In the genomic region with DNA sequence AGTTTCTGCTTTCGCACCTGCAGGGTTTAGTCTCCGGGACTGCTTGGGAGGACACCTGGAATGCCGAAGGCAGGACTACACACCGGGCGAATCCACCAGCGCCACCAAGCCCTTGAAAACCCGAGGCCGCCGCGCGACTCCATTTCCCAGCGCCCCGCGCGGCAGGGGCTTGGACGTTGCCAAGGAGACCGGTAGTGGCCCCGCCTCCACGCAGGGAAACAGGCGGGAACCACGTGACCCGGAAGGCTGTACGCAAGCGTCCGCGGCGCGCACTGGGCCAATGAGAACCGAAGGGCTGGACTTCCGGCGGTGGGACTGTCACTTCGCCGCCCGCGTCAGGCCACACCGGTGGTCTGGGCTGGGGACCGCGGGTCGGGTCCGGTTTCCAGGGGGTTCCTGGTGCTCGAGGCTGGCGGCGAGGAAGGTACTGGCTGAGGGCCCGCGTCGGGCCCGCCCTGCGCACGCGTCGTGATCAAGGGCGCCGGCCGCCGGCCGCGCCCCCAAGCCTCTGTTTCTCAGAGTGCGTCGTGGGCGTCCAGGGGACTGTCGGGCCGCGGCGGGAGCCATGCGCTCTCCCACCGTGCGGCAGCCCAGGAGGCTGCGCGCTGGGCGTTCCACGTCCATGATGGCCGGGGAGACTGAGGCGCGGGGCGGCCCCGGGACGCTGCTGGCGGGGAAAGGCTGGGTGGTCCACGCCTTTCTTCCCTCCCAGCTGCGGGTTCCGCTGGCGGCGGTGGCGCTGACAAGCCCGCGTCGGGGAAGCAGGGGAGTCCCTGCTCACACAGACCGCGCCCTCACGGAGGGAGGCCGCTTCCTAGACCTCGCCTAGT, we compare ENCODE assay signal across 1 cellular context.
TF ChIP-seq lines count a peak whose summit lies in the region.

A gene (plus strand): TSS at position 321 of the 830 bp plus-strand sequence. CDS start 2,106 bp downstream, outside the sequence.

TF ChIP-seq in K562, 482 proteins besides CTCF, POLR2A, EP300 and RAD21 (continued from another document and continues in another):
- TF ChIP-seq, protein P1, sequence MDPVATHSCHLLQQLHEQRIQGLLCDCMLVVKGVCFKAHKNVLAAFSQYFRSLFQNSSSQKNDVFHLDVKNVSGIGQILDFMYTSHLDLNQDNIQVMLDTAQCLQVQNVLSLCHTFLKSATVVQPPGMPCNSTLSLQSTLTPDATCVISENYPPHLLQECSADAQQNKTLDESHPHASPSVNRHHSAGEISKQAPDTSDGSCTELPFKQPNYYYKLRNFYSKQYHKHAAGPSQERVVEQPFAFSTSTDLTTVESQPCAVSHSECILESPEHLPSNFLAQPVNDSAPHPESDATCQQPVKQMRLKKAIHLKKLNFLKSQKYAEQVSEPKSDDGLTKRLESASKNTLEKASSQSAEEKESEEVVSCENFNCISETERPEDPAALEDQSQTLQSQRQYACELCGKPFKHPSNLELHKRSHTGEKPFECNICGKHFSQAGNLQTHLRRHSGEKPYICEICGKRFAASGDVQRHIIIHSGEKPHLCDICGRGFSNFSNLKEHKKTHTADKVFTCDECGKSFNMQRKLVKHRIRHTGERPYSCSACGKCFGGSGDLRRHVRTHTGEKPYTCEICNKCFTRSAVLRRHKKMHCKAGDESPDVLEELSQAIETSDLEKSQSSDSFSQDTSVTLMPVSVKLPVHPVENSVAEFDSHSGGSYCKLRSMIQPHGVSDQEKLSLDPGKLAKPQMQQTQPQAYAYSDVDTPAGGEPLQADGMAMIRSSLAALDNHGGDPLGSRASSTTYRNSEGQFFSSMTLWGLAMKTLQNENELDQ (CRISPR knock-in tag; IDR thresholded peaks at IDR 0.05; ENCODE audit: borderline replicate concordance), result no peak
- peak; percentile 90 for TF ChIP-seq CREM (IDR thresholded peaks at IDR 0.05; ENCODE audit: low read depth)
- no peak for TF ChIP-seq HMG20A (CRISPR knock-in tag; conservative IDR thresholded peaks at IDR 0.05)
- TF ChIP-seq NFRKB (IDR thresholded peaks at IDR 0.05; ENCODE audit: low read depth), result no peak
- TF ChIP-seq RBFOX2 (IDR thresholded peaks at IDR 0.05; ENCODE audit: low read depth, low read length), result peak; percentile 91
- TF ChIP-seq, protein P2, sequence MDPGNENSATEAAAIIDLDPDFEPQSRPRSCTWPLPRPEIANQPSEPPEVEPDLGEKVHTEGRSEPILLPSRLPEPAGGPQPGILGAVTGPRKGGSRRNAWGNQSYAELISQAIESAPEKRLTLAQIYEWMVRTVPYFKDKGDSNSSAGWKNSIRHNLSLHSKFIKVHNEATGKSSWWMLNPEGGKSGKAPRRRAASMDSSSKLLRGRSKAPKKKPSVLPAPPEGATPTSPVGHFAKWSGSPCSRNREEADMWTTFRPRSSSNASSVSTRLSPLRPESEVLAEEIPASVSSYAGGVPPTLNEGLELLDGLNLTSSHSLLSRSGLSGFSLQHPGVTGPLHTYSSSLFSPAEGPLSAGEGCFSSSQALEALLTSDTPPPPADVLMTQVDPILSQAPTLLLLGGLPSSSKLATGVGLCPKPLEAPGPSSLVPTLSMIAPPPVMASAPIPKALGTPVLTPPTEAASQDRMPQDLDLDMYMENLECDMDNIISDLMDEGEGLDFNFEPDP (CRISPR knock-in tag; IDR thresholded peaks at IDR 0.05), result no peak
- TF ChIP-seq MCM3 (IDR thresholded peaks at IDR 0.05), result no peak
- no peak for TF ChIP-seq PHTF2 (CRISPR knock-in tag; IDR thresholded peaks at IDR 0.05)
- TF ChIP-seq, protein P3, sequence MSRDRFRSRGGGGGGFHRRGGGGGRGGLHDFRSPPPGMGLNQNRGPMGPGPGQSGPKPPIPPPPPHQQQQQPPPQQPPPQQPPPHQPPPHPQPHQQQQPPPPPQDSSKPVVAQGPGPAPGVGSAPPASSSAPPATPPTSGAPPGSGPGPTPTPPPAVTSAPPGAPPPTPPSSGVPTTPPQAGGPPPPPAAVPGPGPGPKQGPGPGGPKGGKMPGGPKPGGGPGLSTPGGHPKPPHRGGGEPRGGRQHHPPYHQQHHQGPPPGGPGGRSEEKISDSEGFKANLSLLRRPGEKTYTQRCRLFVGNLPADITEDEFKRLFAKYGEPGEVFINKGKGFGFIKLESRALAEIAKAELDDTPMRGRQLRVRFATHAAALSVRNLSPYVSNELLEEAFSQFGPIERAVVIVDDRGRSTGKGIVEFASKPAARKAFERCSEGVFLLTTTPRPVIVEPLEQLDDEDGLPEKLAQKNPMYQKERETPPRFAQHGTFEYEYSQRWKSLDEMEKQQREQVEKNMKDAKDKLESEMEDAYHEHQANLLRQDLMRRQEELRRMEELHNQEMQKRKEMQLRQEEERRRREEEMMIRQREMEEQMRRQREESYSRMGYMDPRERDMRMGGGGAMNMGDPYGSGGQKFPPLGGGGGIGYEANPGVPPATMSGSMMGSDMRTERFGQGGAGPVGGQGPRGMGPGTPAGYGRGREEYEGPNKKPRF (IDR thresholded peaks at IDR 0.05; ENCODE audit: low read depth, low read length), result no peak
- TF ChIP-seq, protein P4, sequence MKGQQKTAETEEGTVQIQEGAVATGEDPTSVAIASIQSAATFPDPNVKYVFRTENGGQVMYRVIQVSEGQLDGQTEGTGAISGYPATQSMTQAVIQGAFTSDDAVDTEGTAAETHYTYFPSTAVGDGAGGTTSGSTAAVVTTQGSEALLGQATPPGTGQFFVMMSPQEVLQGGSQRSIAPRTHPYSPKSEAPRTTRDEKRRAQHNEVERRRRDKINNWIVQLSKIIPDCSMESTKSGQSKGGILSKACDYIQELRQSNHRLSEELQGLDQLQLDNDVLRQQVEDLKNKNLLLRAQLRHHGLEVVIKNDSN (CRISPR knock-in tag; IDR thresholded peaks at IDR 0.05), result peak; percentile 97
- TF ChIP-seq ZBED1 (IDR thresholded peaks at IDR 0.05), result no peak
- TF ChIP-seq, protein P5, sequence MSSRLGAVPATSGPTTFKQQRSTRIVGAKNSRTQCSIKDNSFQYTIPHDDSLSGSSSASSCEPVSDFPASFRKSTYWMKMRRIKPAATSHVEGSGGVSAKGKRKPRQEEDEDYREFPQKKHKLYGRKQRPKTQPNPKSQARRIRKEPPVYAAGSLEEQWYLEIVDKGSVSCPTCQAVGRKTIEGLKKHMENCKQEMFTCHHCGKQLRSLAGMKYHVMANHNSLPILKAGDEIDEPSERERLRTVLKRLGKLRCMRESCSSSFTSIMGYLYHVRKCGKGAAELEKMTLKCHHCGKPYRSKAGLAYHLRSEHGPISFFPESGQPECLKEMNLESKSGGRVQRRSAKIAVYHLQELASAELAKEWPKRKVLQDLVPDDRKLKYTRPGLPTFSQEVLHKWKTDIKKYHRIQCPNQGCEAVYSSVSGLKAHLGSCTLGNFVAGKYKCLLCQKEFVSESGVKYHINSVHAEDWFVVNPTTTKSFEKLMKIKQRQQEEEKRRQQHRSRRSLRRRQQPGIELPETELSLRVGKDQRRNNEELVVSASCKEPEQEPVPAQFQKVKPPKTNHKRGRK (tag; IDR thresholded peaks at IDR 0.05), result no peak
- peak; percentile 47 for TF ChIP-seq SP2 (IDR thresholded peaks at IDR 0.05; ENCODE audit: extremely low read depth, low read depth, low read length, poor library complexity, severe bottlenecking)
- TF ChIP-seq E2F3 (CRISPR knock-in tag; IDR thresholded peaks at IDR 0.05), result peak; percentile 79; the same call in 1 of the 2 replicates
- TF ChIP-seq, protein P6, sequence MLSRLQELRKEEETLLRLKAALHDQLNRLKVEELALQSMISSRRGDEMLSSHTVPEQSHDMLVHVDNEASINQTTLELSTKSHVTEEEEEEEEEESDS (CRISPR knock-in tag; IDR thresholded peaks at IDR 0.05), result no peak
- no peak for TF ChIP-seq ILF3 (IDR thresholded peaks at IDR 0.05; ENCODE audit: borderline replicate concordance)
- peak; percentile 67; the same call in 1 of the 2 replicates for TF ChIP-seq ATF7 (IDR thresholded peaks at IDR 0.05)
- TF ChIP-seq SETDB1 (IDR thresholded peaks at IDR 0.05; ENCODE audit: low read length), result no peak
- peak; percentile 86 for TF ChIP-seq KDM5B (IDR thresholded peaks at IDR 0.05; ENCODE audit: insufficient replicate concordance, low read depth, low read length)
- TF ChIP-seq, protein P7, sequence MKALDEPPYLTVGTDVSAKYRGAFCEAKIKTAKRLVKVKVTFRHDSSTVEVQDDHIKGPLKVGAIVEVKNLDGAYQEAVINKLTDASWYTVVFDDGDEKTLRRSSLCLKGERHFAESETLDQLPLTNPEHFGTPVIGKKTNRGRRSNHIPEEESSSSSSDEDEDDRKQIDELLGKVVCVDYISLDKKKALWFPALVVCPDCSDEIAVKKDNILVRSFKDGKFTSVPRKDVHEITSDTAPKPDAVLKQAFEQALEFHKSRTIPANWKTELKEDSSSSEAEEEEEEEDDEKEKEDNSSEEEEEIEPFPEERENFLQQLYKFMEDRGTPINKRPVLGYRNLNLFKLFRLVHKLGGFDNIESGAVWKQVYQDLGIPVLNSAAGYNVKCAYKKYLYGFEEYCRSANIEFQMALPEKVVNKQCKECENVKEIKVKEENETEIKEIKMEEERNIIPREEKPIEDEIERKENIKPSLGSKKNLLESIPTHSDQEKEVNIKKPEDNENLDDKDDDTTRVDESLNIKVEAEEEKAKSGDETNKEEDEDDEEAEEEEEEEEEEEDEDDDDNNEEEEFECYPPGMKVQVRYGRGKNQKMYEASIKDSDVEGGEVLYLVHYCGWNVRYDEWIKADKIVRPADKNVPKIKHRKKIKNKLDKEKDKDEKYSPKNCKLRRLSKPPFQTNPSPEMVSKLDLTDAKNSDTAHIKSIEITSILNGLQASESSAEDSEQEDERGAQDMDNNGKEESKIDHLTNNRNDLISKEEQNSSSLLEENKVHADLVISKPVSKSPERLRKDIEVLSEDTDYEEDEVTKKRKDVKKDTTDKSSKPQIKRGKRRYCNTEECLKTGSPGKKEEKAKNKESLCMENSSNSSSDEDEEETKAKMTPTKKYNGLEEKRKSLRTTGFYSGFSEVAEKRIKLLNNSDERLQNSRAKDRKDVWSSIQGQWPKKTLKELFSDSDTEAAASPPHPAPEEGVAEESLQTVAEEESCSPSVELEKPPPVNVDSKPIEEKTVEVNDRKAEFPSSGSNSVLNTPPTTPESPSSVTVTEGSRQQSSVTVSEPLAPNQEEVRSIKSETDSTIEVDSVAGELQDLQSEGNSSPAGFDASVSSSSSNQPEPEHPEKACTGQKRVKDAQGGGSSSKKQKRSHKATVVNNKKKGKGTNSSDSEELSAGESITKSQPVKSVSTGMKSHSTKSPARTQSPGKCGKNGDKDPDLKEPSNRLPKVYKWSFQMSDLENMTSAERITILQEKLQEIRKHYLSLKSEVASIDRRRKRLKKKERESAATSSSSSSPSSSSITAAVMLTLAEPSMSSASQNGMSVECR (CRISPR knock-in tag; IDR thresholded peaks at IDR 0.05), result no peak; the same call in none of the 2 replicates
- peak; percentile 13 to 65; a peak in 2 of 4 replicates for TF ChIP-seq NONO (IDR thresholded peaks at IDR 0.05; ENCODE audit: low read depth in 2 of 2, low read length in 1 of 2)
- no peak for TF ChIP-seq MED1 (CRISPR knock-in tag; IDR thresholded peaks at IDR 0.05; ENCODE audit: borderline replicate concordance)
- no peak for TF ChIP-seq PCBP1 (IDR thresholded peaks at IDR 0.05; ENCODE audit: low read depth, low read length, poor library complexity, severe bottlenecking)
- TF ChIP-seq, protein P8, sequence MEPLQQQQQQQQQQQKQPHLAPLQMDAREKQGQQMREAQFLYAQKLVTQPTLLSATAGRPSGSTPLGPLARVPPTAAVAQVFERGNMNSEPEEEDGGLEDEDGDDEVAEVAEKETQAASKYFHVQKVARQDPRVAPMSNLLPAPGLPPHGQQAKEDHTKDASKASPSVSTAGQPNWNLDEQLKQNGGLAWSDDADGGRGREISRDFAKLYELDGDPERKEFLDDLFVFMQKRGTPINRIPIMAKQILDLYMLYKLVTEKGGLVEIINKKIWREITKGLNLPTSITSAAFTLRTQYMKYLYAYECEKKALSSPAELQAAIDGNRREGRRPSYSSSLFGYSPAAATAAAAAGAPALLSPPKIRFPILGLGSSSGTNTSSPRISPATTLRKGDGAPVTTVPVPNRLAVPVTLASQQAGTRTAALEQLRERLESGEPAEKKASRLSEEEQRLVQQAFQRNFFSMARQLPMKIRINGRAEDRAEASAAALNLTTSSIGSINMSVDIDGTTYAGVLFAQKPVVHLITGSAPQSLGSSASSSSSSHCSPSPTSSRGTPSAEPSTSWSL (CRISPR knock-in tag; IDR thresholded peaks at IDR 0.05; ENCODE audit: borderline replicate concordance), result no peak
- TF ChIP-seq, protein P9, sequence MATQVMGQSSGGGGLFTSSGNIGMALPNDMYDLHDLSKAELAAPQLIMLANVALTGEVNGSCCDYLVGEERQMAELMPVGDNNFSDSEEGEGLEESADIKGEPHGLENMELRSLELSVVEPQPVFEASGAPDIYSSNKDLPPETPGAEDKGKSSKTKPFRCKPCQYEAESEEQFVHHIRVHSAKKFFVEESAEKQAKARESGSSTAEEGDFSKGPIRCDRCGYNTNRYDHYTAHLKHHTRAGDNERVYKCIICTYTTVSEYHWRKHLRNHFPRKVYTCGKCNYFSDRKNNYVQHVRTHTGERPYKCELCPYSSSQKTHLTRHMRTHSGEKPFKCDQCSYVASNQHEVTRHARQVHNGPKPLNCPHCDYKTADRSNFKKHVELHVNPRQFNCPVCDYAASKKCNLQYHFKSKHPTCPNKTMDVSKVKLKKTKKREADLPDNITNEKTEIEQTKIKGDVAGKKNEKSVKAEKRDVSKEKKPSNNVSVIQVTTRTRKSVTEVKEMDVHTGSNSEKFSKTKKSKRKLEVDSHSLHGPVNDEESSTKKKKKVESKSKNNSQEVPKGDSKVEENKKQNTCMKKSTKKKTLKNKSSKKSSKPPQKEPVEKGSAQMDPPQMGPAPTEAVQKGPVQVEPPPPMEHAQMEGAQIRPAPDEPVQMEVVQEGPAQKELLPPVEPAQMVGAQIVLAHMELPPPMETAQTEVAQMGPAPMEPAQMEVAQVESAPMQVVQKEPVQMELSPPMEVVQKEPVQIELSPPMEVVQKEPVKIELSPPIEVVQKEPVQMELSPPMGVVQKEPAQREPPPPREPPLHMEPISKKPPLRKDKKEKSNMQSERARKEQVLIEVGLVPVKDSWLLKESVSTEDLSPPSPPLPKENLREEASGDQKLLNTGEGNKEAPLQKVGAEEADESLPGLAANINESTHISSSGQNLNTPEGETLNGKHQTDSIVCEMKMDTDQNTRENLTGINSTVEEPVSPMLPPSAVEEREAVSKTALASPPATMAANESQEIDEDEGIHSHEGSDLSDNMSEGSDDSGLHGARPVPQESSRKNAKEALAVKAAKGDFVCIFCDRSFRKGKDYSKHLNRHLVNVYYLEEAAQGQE (CRISPR knock-in tag; IDR thresholded peaks at IDR 0.05; ENCODE audit: low read depth), result no peak
- TF ChIP-seq PTBP1 (IDR thresholded peaks at IDR 0.05; ENCODE audit: low read depth, low read length), result no peak
- TF ChIP-seq SLC30A9 (CRISPR knock-in tag; IDR thresholded peaks at IDR 0.05), result no peak
- TF ChIP-seq ZNF263 (CRISPR knock-in tag; IDR thresholded peaks at IDR 0.05; ENCODE audit: borderline replicate concordance), result no peak
- TF ChIP-seq ZBTB8A (IDR thresholded peaks at IDR 0.05; ENCODE audit: partially characterized antibody), result no peak
- TF ChIP-seq, protein P10, sequence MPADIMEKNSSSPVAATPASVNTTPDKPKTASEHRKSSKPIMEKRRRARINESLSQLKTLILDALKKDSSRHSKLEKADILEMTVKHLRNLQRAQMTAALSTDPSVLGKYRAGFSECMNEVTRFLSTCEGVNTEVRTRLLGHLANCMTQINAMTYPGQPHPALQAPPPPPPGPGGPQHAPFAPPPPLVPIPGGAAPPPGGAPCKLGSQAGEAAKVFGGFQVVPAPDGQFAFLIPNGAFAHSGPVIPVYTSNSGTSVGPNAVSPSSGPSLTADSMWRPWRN (IDR thresholded peaks at IDR 0.05; ENCODE audit: low read depth), result no peak
- peak; percentile 92 for TF ChIP-seq POLR2G (IDR thresholded peaks at IDR 0.05; ENCODE audit: low read depth, low read length)
- no peak for TF ChIP-seq MAFG (tag; conservative IDR thresholded peaks at IDR 0.05)
- peak; percentile 56 for TF ChIP-seq EGR1 (conservative IDR thresholded peaks at IDR 0.05)
- peak; percentile 57 for TF ChIP-seq ZFX (CRISPR knock-in tag; IDR thresholded peaks at IDR 0.05)
- no peak for TF ChIP-seq U2AF2 (optimal IDR thresholded peaks at IDR 0.05; ENCODE audit: low read depth, low read length)
- TF ChIP-seq MAFF (IDR thresholded peaks at IDR 0.05; ENCODE audit: low read length), result no peak
